25 cellular contexts compared by ENCODE assay signal in genomic region chr17:69069289-69069688, GRCh38. TPM values are rescaled to one million over a fixed set of nuclear protein-coding genes. Genes with fewer than 3 reads are reported as not detected.
DNase-seq lines count a peak whose midpoint lies in the region; ATAC-seq, FAIRE-seq and TF ChIP-seq lines count a peak whose summit lies in the region.
"Had no signal": no experiment of that assay in that cellular context is flagged by ENCODE, and none has a peak within 500 bp of the region (broad histone marks: within the 10 kb centered on the region; RNA-seq: fewer than 3 reads in every experiment).

No MANE protein-coding gene starts in this region.

- no peak overlapping the region for H2AK5ac ChIP-seq in H9 (ENCODE audit: insufficient read length, low read length)

- H3K9me3 ChIP-seq in H9 (ENCODE audit: control insufficient read depth, low read depth, low read length) (no peaks in the 10 kb centered on the region), K562 (replicated peaks; ENCODE audit: control insufficient read depth, insufficient read depth, low read depth, low read length) (no peaks in the 10 kb centered on the region), neural progenitor cell (ENCODE audit: low read depth) (no peaks in the 10 kb centered on the region)
- no peaks in the 10 kb centered on the region for H3K9me3 ChIP-seq in naive thymus-derived CD4-positive, alpha-beta T cell (ENCODE audit: control insufficient read depth in 2 of 3, low read length in 3 of 3)
- H3K9me3 ChIP-seq: HAP-1 had no signal

- ATAC-seq in K562, result no peak
- ATAC-seq in naive thymus-derived CD4-positive, alpha-beta T cell, result no peak
- no peak for ATAC-seq in left colon
- no peak for ATAC-seq in GM18868 (IDR thresholded peaks at IDR 0.05; ENCODE audit: unreplicated experiment)
- ATAC-seq: Right ventricle myocardium inferior had no signal

- H3K4me2 ChIP-seq in H9 (ENCODE audit: insufficient read depth, insufficient read length, low read length) (no peak overlapping the region), K562 (ENCODE audit: insufficient read depth, low read length) (no peak overlapping the region), neural progenitor cell (no peak overlapping the region)

- no peak overlapping the region for H2BK5ac ChIP-seq in H9 (ENCODE audit: insufficient read length, low read length)

- no peak overlapping the region for H3K18ac ChIP-seq in H9 (ENCODE audit: insufficient read length, low read depth, low read length)

- TF ChIP-seq CTCF in H9 (conservative IDR thresholded peaks at IDR 0.05), result no peak
- TF ChIP-seq CTCF in K562 (IDR thresholded peaks at IDR 0.05 in 2 of 3, conservative IDR thresholded peaks at IDR 0.05 in 1 of 3; ENCODE audit: insufficient read depth in 2 of 3, low read depth in 1 of 3, low read length in 3 of 3), result no peak
- TF ChIP-seq CTCF in neural progenitor cell (IDR thresholded peaks at IDR 0.05), result no peak

- FAIRE-seq in K562 (lab: Jason Lieb, UNC), result no peak
- FAIRE-seq: RCC 7860 had no signal

- H4K5ac ChIP-seq in H9 (ENCODE audit: insufficient read length, low read depth, low read length), result no peak overlapping the region

- H2AFZ ChIP-seq in H9 (ENCODE audit: low read length) (no peak overlapping the region), K562 (ENCODE audit: low read depth, low read length) (peak overlapping the region; percentile 51), neural progenitor cell (replicated peaks) (peak overlapping the region; percentile 48)

- no peaks in the 10 kb centered on the region; a peak in 1 of 5 replicates for H3K9me3 Mint-ChIP-seq in H9
- H3K9me3 Mint-ChIP-seq in neural progenitor cell, result peaks cover 11% of the 10 kb centered on the region
- peaks cover under 1 to 27% (median 12%) of the 10 kb centered on the region in 11 donors for H3K9me3 Mint-ChIP-seq in naive thymus-derived CD4-positive, alpha-beta T cell

- intact Hi-C loops in K562 (cut with micrococcal nuclease), result no loop called here
- intact Hi-C loops in naive thymus-derived CD4-positive, alpha-beta T cell (cut with micrococcal nuclease), result no loop called here
- intact Hi-C loops in left colon (cut with DNase I, micrococcal nuclease), result no loop called here

- BruUV-seq in K562 (replicated peaks; lab: Mats Ljungman, UMichigan), result no TSS peak

- H3K4ac ChIP-seq in H9 (ENCODE audit: low read depth, low read length), result no peak overlapping the region

- H2BK12ac ChIP-seq in H9 (ENCODE audit: insufficient read length, low read depth, low read length), result no peak overlapping the region

- no peak overlapping the region for H3T11ph ChIP-seq in H9 (ENCODE audit: low read length)

- H3K9me1 ChIP-seq in K562 (ENCODE audit: control insufficient read depth, insufficient read depth, low read length), result no peaks in the 10 kb centered on the region

- no peaks in the 10 kb centered on the region for H3F3A ChIP-seq in neural progenitor cell (ENCODE audit: low read depth)

- no peak overlapping the region for H3K27ac ChIP-seq in H9 (ENCODE audit: insufficient read length, low read depth, low read length)
- no peak overlapping the region; the same call in 2 of the 3 replicates for H3K27ac ChIP-seq in K562 (ENCODE audit: extremely low read depth, low read depth, low read length)
- H3K27ac ChIP-seq in neural progenitor cell, result no peak overlapping the region
- H3K27ac ChIP-seq in naive thymus-derived CD4-positive, alpha-beta T cell (ENCODE audit: low read depth, low read length), result no peak overlapping the region
- H3K27ac ChIP-seq: C4-2B had no signal

- DNase-seq in H9 (no peak), K562 (ENCODE audit: extremely low read depth in 1 of 4, low spot score in 3 of 4) (no peak), iPS-NIHi11 (ENCODE audit: low spot score) (peak; percentile 23), neural progenitor cell (ENCODE audit: low spot score) (peak; percentile 16), left colon (no peak), T-helper 9 cell (no peak)
- DNase-seq in naive thymus-derived CD4-positive, alpha-beta T cell, result no peak
- DNase-seq: ACHN; AML-193; DMS 273 treated with DMSO at 0.1 percent for 48 hours; DND-41; NCI-H1417 treated with DMSO at 0.1 percent for 48 hours; NCI-H2029; NCI-H2171 treated with DMSO at 0.1 percent for 48 hours; NCI-H446; NCI-H69; NK-92 treated with Interleukin-12 subunit alpha and Interleukin-12 subunit beta, amount 100 ng/mL, for 24 hours had no signal

- no peak overlapping the region for H4K8ac ChIP-seq in H9 (replicated peaks; ENCODE audit: insufficient read length, low read depth, low read length)

- H3K4me1 ChIP-seq in H9 (ENCODE audit: insufficient read depth, low read length), result no peaks in the 10 kb centered on the region; the same call in 1 of the 2 replicates
- H3K4me1 ChIP-seq in K562 (replicated peaks in 1 of 2; ENCODE audit: control insufficient read depth in 2 of 2, insufficient read depth in 2 of 2, low read length in 2 of 2), result peaks cover 13 to 15% of the 10 kb centered on the region in 2 experiments; a peak in 4 of 5 replicates
- peaks cover 9% of the 10 kb centered on the region for H3K4me1 ChIP-seq in neural progenitor cell
- no peaks in the 10 kb centered on the region for H3K4me1 ChIP-seq in naive thymus-derived CD4-positive, alpha-beta T cell (ENCODE audit: control insufficient read depth in 2 of 2, insufficient read depth in 2 of 2, low read length in 2 of 2)
- H3K4me1 ChIP-seq: HAP-1 had no signal

- H3K23me2 ChIP-seq in H9 (ENCODE audit: insufficient read length, low read depth, low read length, poor library complexity, severe bottlenecking), result no peaks in the 10 kb centered on the region

- no peak overlapping the region for H3K14ac ChIP-seq in H9 (ENCODE audit: insufficient read depth, low read length)

- no peak for TF ChIP-seq POLR2A in K562 (conservative IDR thresholded peaks at IDR 0.05)

- H3K23ac ChIP-seq in H9 (ENCODE audit: insufficient read length, low read depth, low read length), result no peak overlapping the region

- H3K4me1 Mint-ChIP-seq in H9, result peaks cover 9% of the 10 kb centered on the region in 2 experiments
- H3K4me1 Mint-ChIP-seq in neural progenitor cell, result peaks cover 14% of the 10 kb centered on the region
- peaks cover 6 to 46% (median 31%) of the 10 kb centered on the region in 7 donors for H3K4me1 Mint-ChIP-seq in naive thymus-derived CD4-positive, alpha-beta T cell

- H2BK120ac ChIP-seq in H9 (ENCODE audit: low read depth, low read length, poor library complexity, severe bottlenecking), result no peak overlapping the region

- TF ChIP-seq RAD21 in K562 (CRISPR knock-in tag; conservative IDR thresholded peaks at IDR 0.05 in 1 of 2, IDR thresholded peaks at IDR 0.05 in 1 of 2), result no peak

- no peak overlapping the region for H3K56ac ChIP-seq in H9 (ENCODE audit: insufficient read length, low read depth, low read length)

- H3K4me3 Mint-ChIP-seq in H9 (no peak overlapping the region), neural progenitor cell (peak overlapping the region; percentile 62)
- no peak overlapping the region for H3K4me3 Mint-ChIP-seq in naive thymus-derived CD4-positive, alpha-beta T cell

- H2BK20ac ChIP-seq in H9 (ENCODE audit: low read depth, low read length, poor library complexity, severe bottlenecking), result no peak overlapping the region

- no peaks in the 10 kb centered on the region for H4K20me1 ChIP-seq in H9 (ENCODE audit: control insufficient read depth, insufficient read depth, insufficient read length)
- H4K20me1 ChIP-seq in K562 (replicated peaks; ENCODE audit: control insufficient read depth, insufficient read depth, low read length), result no peaks in the 10 kb centered on the region
- H4K20me1 ChIP-seq in neural progenitor cell (ENCODE audit: low read depth), result no peaks in the 10 kb centered on the region

- POLR2A ChIA-PET in K562 (lab: Yijun Ruan, JAX), result interaction anchor here (1.4 kb wide), 1 partner anchor 26 kb away, joined by 4 read pairs; no protein-coding TSS in a partner anchor
- POLR2A ChIA-PET in naive thymus-derived CD4-positive, alpha-beta T cell (lab: Charles Lee), result no interaction called here

- no peaks in the 10 kb centered on the region for H3K36me3 ChIP-seq in K562 (ENCODE audit: control insufficient read depth, insufficient read depth, low read length)
- H3K36me3 ChIP-seq in neural progenitor cell, result no peaks in the 10 kb centered on the region
- no peaks in the 10 kb centered on the region for H3K36me3 ChIP-seq in naive thymus-derived CD4-positive, alpha-beta T cell (ENCODE audit: control insufficient read depth in 2 of 3, insufficient read depth in 3 of 3, low read length in 3 of 3)
- H3K36me3 ChIP-seq: HAP-1 had no signal

- H3K79me1 ChIP-seq in H9 (ENCODE audit: insufficient read depth, low read depth, low read length, poor library complexity, severe bottlenecking), result no peaks in the 10 kb centered on the region

- no peaks in the 10 kb centered on the region for H3K36me3 Mint-ChIP-seq in H9 (ENCODE audit: insufficient read depth in 1 of 3, low read depth in 3 of 3)
- no peaks in the 10 kb centered on the region for H3K36me3 Mint-ChIP-seq in neural progenitor cell
- H3K36me3 Mint-ChIP-seq in naive thymus-derived CD4-positive, alpha-beta T cell, result peaks cover 0 to 24% (median 0%) of the 10 kb centered on the region in 5 donors

- CTCF ChIA-PET in K562 (lab: Yijun Ruan, JAX; ENCODE audit: low intra/inter-chr PET ratio), result interaction anchor here (0.6 kb wide), 1 partner anchor 298 kb away, joined by 4 read pairs; no protein-coding TSS in a partner anchor
- CTCF ChIA-PET in naive thymus-derived CD4-positive, alpha-beta T cell (lab: Charles Lee), result no interaction called here

- H3K27me3 ChIP-seq in H9 (ENCODE audit: insufficient read depth, low read length), result no peaks in the 10 kb centered on the region
- no peaks in the 10 kb centered on the region for H3K27me3 ChIP-seq in K562 (ENCODE audit: control insufficient read depth in 2 of 2, insufficient read depth in 2 of 2, low read length in 2 of 2)
- H3K27me3 ChIP-seq in neural progenitor cell, result no peaks in the 10 kb centered on the region
- no peaks in the 10 kb centered on the region for H3K27me3 ChIP-seq in naive thymus-derived CD4-positive, alpha-beta T cell (ENCODE audit: control insufficient read depth in 2 of 2, insufficient read depth in 2 of 2, low read length in 2 of 2)

- no peak overlapping the region for H4K91ac ChIP-seq in H9 (ENCODE audit: insufficient read length, low read depth, low read length)

- no peak overlapping the region for H2BK15ac ChIP-seq in H9 (ENCODE audit: low read depth, low read length)

- H3K9ac ChIP-seq in H9 (ENCODE audit: extremely low read depth, insufficient read length, low read length) (no peak overlapping the region), K562 (ENCODE audit: insufficient read depth in 1 of 2, low read depth in 2 of 2, low read length in 2 of 2) (no peak overlapping the region), neural progenitor cell (no peak overlapping the region)

- no CpG with 5 or more reads among the region's 4 CpGs for WGBS in H9 (ENCODE audit: extremely low coverage, insufficient read length, low lambda C conversion rate)
- 93% methylated on average over 4 of the region's 4 CpGs for WGBS in K562 (ENCODE audit: insufficient coverage, low coverage, missing lambda C conversion rate)

- H3K79me2 ChIP-seq in H9 (ENCODE audit: insufficient read depth, low read length), result no peaks in the 10 kb centered on the region
- no peaks in the 10 kb centered on the region for H3K79me2 ChIP-seq in K562 (ENCODE audit: control insufficient read depth, insufficient read depth, low read length)
- H3K79me2 ChIP-seq in neural progenitor cell (ENCODE audit: low read depth), result no peaks in the 10 kb centered on the region

- no peaks in the 10 kb centered on the region for H3K27me3 Mint-ChIP-seq in H9 (ENCODE audit: low read depth)
- peaks cover 2% of the 10 kb centered on the region for H3K27me3 Mint-ChIP-seq in neural progenitor cell (ENCODE audit: insufficient read depth, low read depth)
- peaks cover 5 to 19% (median 12%) of the 10 kb centered on the region in 5 donors for H3K27me3 Mint-ChIP-seq in naive thymus-derived CD4-positive, alpha-beta T cell

- in situ Hi-C loops in K562 (cut with MboI), result no loop called here

- H3K4me3 ChIP-seq in K562 (no peak overlapping the region), neural progenitor cell (no peak overlapping the region)
- no peak overlapping the region for H3K4me3 ChIP-seq in naive thymus-derived CD4-positive, alpha-beta T cell (ENCODE audit: low read length)
- H3K4me3 ChIP-seq: HAP-1 had no signal

- TF ChIP-seq EP300 in K562 (IDR thresholded peaks at IDR 0.05; ENCODE audit: low read length), result no peak

- H3K27ac Mint-ChIP-seq in H9 (peak overlapping the region in 2 of 3 experiments; percentile 28 to 41; a peak in 3 of 7 replicates), neural progenitor cell (peak overlapping the region; percentile 25)
- H3K27ac Mint-ChIP-seq in naive thymus-derived CD4-positive, alpha-beta T cell, result no peak overlapping the region

RNA-seq across cellular contexts. Expression of gene ABCA9, which starts 8.6 kb away (rescaled TPM):
- total RNA-seq in H9 (2021) (not detected in 2 replicates), K562 (2014; rRNA removed) (0.98 TPM in 1 of 2 replicates, not detected in the other), K562 (2014; rRNA removed; fragmentation: Illumina TruSeq; extraction: Trizol) (not detected in 2 replicates), K562 (2015; rRNA removed; fragmentation: Illumina TruSeq; extraction: Trizol) (0.04 TPM in 1 of 2 replicates, not detected in the other), K562 (2021) (not detected in 2 replicates), neural progenitor cell (ENCODE audit: low replicate concordance) (0.03 and 0.13 TPM in 2 replicates), left colon (1 to 10 TPM; 2.2 to 8.1 TPM)
- total RNA-seq in K562 (2011; cell fraction: chromatin; rRNA removed; ENCODE audit: low replicate concordance), result 0.46 TPM in 1 of 2 replicates, not detected in the other
- total RNA-seq in K562 (2011; cell fraction: nucleolus; rRNA removed), result 0.26 TPM in 1 of 2 replicates, not detected in the other
- total RNA-seq in K562 (2011; cell fraction: nucleoplasm; rRNA removed), result 0.07 TPM in 1 of 2 replicates, not detected in the other
- polyA plus RNA-seq in K562 (2011; rRNA removed) (0.24 TPM in 1 of 2 replicates, not detected in the other), K562 (2014; fragmentation: Illumina TruSeq; extraction: Trizol) (not detected in 2 replicates), K562 (2014; fragmentation: Nextera tagmentation; extraction: Ambion mirVana) (not detected), K562 (2014; rRNA removed) (0.01 TPM in 1 of 2 replicates, not detected in the other)
- not detected in 2 replicates for polyA plus RNA-seq in K562 (2011; cell fraction: cytosol; rRNA removed)
- polyA plus RNA-seq in K562 (2011; cell fraction: nucleus; rRNA removed), result 0.18 TPM in 1 of 2 replicates, not detected in the other
- 0.06 and 0.12 TPM in 2 replicates for polyA plus RNA-seq in K562 (2012)
- 0.09 TPM in 1 of 2 replicates, not detected in the other for polyA minus RNA-seq in K562 (2011; rRNA and poly(A)+ RNA removed)
- not detected in 2 replicates for polyA minus RNA-seq in K562 (2011; cell fraction: cytosol; rRNA and poly(A)+ RNA removed)
- 0.11 and 0.40 TPM in 2 replicates for polyA minus RNA-seq in K562 (2011; cell fraction: nucleus; rRNA and poly(A)+ RNA removed)
- under 1 TPM; 0.05 to 0.34 (median 0.29) TPM for total RNA-seq in naive thymus-derived CD4-positive, alpha-beta T cell
- polyA plus RNA-seq in naive thymus-derived CD4-positive, alpha-beta T cell, result not detected
- total RNA-seq: G401, HT-29, M059J had no signal

Comparison
In these comparisons a context has a peak if more than half of its experiments do, and no peak if none do; other contexts are left out.
1. DNase-seq: peak in iPS-NIHi11 (single experiment) and neural progenitor cell (single experiment); none in H9 (single experiment), K562 (0 of 4), naive thymus-derived CD4-positive, alpha-beta T cell (0 of 9), left colon (0 of 2) and T-helper 9 cell (single experiment).
2. H3K27ac Mint-ChIP-seq: peak in H9 (2 of 3) and neural progenitor cell (single experiment); none in naive thymus-derived CD4-positive, alpha-beta T cell (0 of 9).